8 cellular contexts compared by ENCODE assay signal in the genomic region with DNA sequence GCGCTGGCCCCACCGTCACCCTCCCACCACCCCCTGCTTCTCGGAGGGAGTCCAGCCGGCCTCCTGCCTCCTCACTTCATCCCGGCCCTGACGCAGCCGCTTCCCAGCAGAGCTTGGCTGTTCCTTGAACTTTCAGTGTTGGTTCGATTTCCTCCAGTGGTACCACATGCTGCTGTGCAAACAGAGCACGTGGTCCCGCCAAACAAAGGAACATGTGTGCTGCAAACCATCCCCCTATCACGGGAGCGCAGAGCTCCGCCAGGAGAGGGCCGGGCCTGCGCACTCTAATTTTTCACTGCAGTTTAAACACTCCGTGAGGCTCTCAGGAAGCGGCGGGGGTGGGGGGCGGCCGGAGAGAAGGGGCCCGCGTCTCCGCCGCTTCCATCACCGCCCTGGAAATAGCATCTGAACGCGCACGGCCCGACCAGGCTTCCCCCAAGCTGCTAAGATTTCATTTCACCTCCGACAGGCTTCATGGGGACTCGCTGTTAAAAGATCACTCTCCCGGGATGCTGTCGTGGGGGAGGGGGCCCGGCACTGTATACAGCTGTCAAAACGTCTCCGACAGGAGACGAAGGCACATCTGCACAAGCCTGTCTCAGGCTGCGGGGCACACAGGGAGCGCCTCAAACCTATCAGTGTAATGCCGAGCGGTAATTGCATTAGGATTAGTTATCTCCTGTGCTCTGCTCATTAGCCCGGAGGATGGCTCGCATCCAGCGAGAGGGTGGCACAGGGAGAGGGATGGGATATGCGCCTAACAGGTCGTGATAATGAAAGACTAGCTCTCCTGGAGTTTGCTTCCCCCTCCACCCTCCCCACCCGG.
A peak's percentile ranks its signal among the peaks of the same experiment; 100 is the strongest.
DNase-seq lines count a peak whose midpoint lies in the region; ATAC-seq and TF ChIP-seq lines count a peak whose summit lies in the region.

No MANE protein-coding gene starts in this region.

- 2 to 10% (median 5%) methylated on average over 5 to 47 of the region's 47 CpGs for WGBS in adrenal gland, 4 donors

- H3K4me3 Mint-ChIP-seq in osteocyte (ENCODE audit: unreplicated experiment): peak overlapping the region; percentile 74

- DNase-seq in AG04450 (ENCODE audit: low read depth, low spot score) (peak; percentile 76), LHCN-M2 (ENCODE audit: low read depth) (peak; percentile 76), adrenal gland (peak; percentile 47 to 86 (median 66)), left cardiac atrium (peak; percentile 87), osteocyte (ENCODE audit: extremely low spot score, unreplicated experiment) (peak; percentile 87)
- no peak for DNase-seq in stimulated activated CD4-positive, alpha-beta T cell treated with anti-CD3 and anti-CD28 coated beads, Interleukin-4, amount 100 ng/mL, for 24 hours
- DNase-seq in activated effector memory CD4-positive, alpha-beta T cell treated with Interleukin-2 at 50 U/mL for 16 hours: no peak
- no peak for DNase-seq in stimulated activated CD4-positive, alpha-beta T cell treated with anti-CD3 and anti-CD28 coated beads, Interleukin-4, amount 100 ng/mL, for 4 hours

- H3K9me3 ChIP-seq in AG04450 (ENCODE audit: control insufficient read depth, insufficient read depth, low read length) (no peaks in the 10 kb centered on the region), adrenal gland (replicated peaks in 1 of 3) (no peaks in the 10 kb centered on the region)

- no peaks in the 10 kb centered on the region for H3K36me3 ChIP-seq in adrenal gland (replicated peaks in 1 of 2)

- TF ChIP-seq POLR2A in adrenal gland (IDR thresholded peaks at IDR 0.05): peak in 1 of 2 donors; percentile 24

- peak; percentile 95 to 96 for ATAC-seq in left cardiac atrium

- TF ChIP-seq CTCF in AG04450 (IDR thresholded peaks at IDR 0.05; ENCODE audit: low read depth, low read length) (no peak), adrenal gland (IDR thresholded peaks at IDR 0.05) (peak in 1 of 6 experiments; percentile 16), osteocyte (IDR thresholded peaks at IDR 0.05) (peak; percentile 15)

- H3K4me3 ChIP-seq in AG04450 (ENCODE audit: low read depth, low read length) (peak overlapping the region; percentile 58), adrenal gland (peak overlapping the region in 2 of 4 donors; percentile 12 to 45)

- H3K27me3 ChIP-seq in AG04450 (ENCODE audit: control insufficient read depth, insufficient read depth, low read length): no peaks in the 10 kb centered on the region
- no peaks in the 10 kb centered on the region for H3K27me3 ChIP-seq in adrenal gland

- POLR2A ChIA-PET in AG04450 (lab: Yijun Ruan, JAX): interaction anchor here (0.6 to 1.1 kb wide), 5 partner anchors 23 to 378 kb away, joined by 3 to 10 read pairs (median 3); no protein-coding TSS in a partner anchor

- no peaks in the 10 kb centered on the region for H3K27me3 Mint-ChIP-seq in osteocyte (ENCODE audit: unreplicated experiment)

- CTCF ChIA-PET in AG04450 (lab: Charles Lee): interaction anchor here (0.7 to 3.0 kb wide), 3 partner anchors 60 to 383 kb away, joined by 3 to 12 read pairs (median 6); no protein-coding TSS in a partner anchor

- intact Hi-C loops in adrenal gland (cut with DNase I) (no loop called here), left cardiac atrium (cut with DNase I) (no loop called here)

- no peaks in the 10 kb centered on the region for H3K36me3 Mint-ChIP-seq in osteocyte (ENCODE audit: unreplicated experiment)

- H3K4me1 ChIP-seq in adrenal gland (replicated peaks in 1 of 2): no peaks in the 10 kb centered on the region

- peaks cover 12% of the 10 kb centered on the region for H3K4me1 Mint-ChIP-seq in osteocyte (ENCODE audit: unreplicated experiment)

- peak overlapping the region; percentile 83 for H3K27ac ChIP-seq in AG04450 (ENCODE audit: low read depth, low read length)
- H3K27ac ChIP-seq in adrenal gland: peak overlapping the region in 3 of 5 donors; percentile 46 to 85 (median 84)

- H3K9me3 Mint-ChIP-seq in osteocyte (ENCODE audit: unreplicated experiment): no peaks in the 10 kb centered on the region

- peak overlapping the region; percentile 82 for H3K27ac Mint-ChIP-seq in osteocyte (ENCODE audit: unreplicated experiment)

Comparison
In these comparisons a context has a peak if more than half of its experiments do, and no peak if none do; other contexts are left out.
1. DNase-seq: peak in AG04450 (single experiment), LHCN-M2 (single experiment), adrenal gland (7 of 7), left cardiac atrium (single experiment) and osteocyte (single experiment); none in stimulated activated CD4-positive, alpha-beta T cell treated with anti-CD3 and anti-CD28 coated beads, Interleukin-4, amount 100 ng/mL, for 24 hours (single experiment), activated effector memory CD4-positive, alpha-beta T cell treated with Interleukin-2 at 50 U/mL for 16 hours (single experiment) and stimulated activated CD4-positive, alpha-beta T cell treated with anti-CD3 and anti-CD28 coated beads, Interleukin-4, amount 100 ng/mL, for 4 hours (0 of 2).